ENCODE assay signal across 13 cellular contexts in genomic region chr11:83493918-83494317, GRCh38.
"Had no signal": no experiment of that assay in that cellular context is flagged by ENCODE, and none has a peak within 500 bp of the region (broad histone marks: within the 10 kb centered on the region; RNA-seq: fewer than 3 reads in every experiment).

No MANE protein-coding gene starts in this region.

- H3K4me1 ChIP-seq: esophagus squamous epithelium had no signal

- H3K9me3 ChIP-seq: esophagus squamous epithelium had no signal

- H3K36me3 ChIP-seq: esophagus squamous epithelium had no signal

- H3K27me3 ChIP-seq: esophagus squamous epithelium had no signal

- ATAC-seq: activated CD8-positive, alpha-beta memory T cell treated with anti-CD3 and anti-CD28 coated beads, Interleukin-2, amount 10 ng/mL, durations not matched to agents 7 days and 5 days; natural killer cell; stimulated activated effector memory CD8-positive, alpha-beta T cell treated with anti-CD3 and anti-CD28 coated beads, Interleukin-12 subunit alpha, Interleukin-12 subunit beta, amount 100 ng/mL, for 72 hours had no signal

- H3K4me3 ChIP-seq: coronary artery, esophagus squamous epithelium had no signal

- H3K27ac ChIP-seq: coronary artery, esophagus squamous epithelium had no signal

- DNase-seq: activated CD4-positive, alpha-beta T cell treated with anti-CD3 and anti-CD28 coated beads, Interleukin-2, amount 50 U/mL, for 48 hours; activated CD4-positive, CD25-positive, alpha-beta regulatory T cell treated with anti-CD3 and anti-CD28 coated beads, Interleukin-2, amount 50 U/mL, for 72 hours; activated CD8-positive, alpha-beta memory T cell treated with anti-CD3 and anti-CD28 coated beads, Interleukin-2, amount 10 ng/mL, durations not matched to agents 7 days and 5 days; activated naive CD4-positive, alpha-beta T cell treated with anti-CD3 and anti-CD28 coated beads, Interleukin-2, amount 10 ng/mL, durations not matched to agents 7 days and 5 days; activated T-cell treated with anti-CD3 and anti-CD28 coated beads, Interleukin-2, amount 50 U/mL, for 24 hours; esophagus squamous epithelium; hippocampal formation; mesenchymal stem cell; natural killer cell; posterior cingulate gyrus; T-helper 9 cell had no signal
